18 cellular contexts compared by ENCODE assay signal in genomic region chr4:57926311-57926710, GRCh38.
"Had no signal": no experiment of that assay in that cellular context is flagged by ENCODE, and none has a peak within 500 bp of the region (broad histone marks: within the 10 kb centered on the region; RNA-seq: fewer than 3 reads in every experiment).

No MANE protein-coding gene starts in this region.

- H3K27me3 ChIP-seq: dorsolateral prefrontal cortex, gastrocnemius medialis, heart right ventricle, spleen, transverse colon had no signal

- H3K36me3 ChIP-seq: gastrocnemius medialis, heart right ventricle, spleen, thoracic aorta, transverse colon had no signal

- H3K4me3 ChIP-seq: dorsolateral prefrontal cortex, gastrocnemius medialis, heart right ventricle, spleen, thoracic aorta, transverse colon had no signal

- H3K27ac Mint-ChIP-seq: mesothelial cell of epicardium; natural killer cell; stimulated activated memory B cell treated with anti-CD40 and anti-IgM and Interleukin-4, amounts not matched to agents 10 μg/mL and 1 μg/mL and 100 μg/mL, for 72 hours; stimulated activated naive CD8-positive, alpha-beta T cell treated with anti-CD3 and anti-CD28 coated beads, Interleukin-15, Interleukin-2, amounts not matched to agents 100 ng/mL and 50 ng/mL, for 24 hours had no signal

- H3K36me3 Mint-ChIP-seq: mesothelial cell of epicardium; natural killer cell; stimulated activated memory B cell treated with anti-CD40 and anti-IgM and Interleukin-4, amounts not matched to agents 10 μg/mL and 1 μg/mL and 100 μg/mL, for 72 hours had no signal

- H3K27ac ChIP-seq: dorsolateral prefrontal cortex, gastrocnemius medialis, heart right ventricle, spleen, thoracic aorta, transverse colon had no signal

- H3K4me3 Mint-ChIP-seq: mesothelial cell of epicardium; natural killer cell; neural crest cell; stimulated activated memory B cell treated with anti-CD40 and anti-IgM and Interleukin-4, amounts not matched to agents 10 μg/mL and 1 μg/mL and 100 μg/mL, for 72 hours; stimulated activated naive CD8-positive, alpha-beta T cell treated with anti-CD3 and anti-CD28 coated beads, Interleukin-15, Interleukin-2, amounts not matched to agents 100 ng/mL and 50 ng/mL, for 24 hours had no signal

- DNase-seq: cortex of kidney; dorsolateral prefrontal cortex; effector CD8-positive, alpha-beta T cell; gastrocnemius medialis; heart right ventricle; mammary epithelial cell; natural killer cell; posterior cingulate gyrus; spleen; stimulated activated CD4-positive, alpha-beta T cell treated with anti-CD3 and anti-CD28 coated beads, Interleukin-15, amount 100 ng/mL, for 24 hours; stimulated activated CD4-positive, alpha-beta T cell treated with anti-CD3 and anti-CD28 coated beads, Interleukin-1b, Interleukin-23, amount 100 ng/mL, for 48 hours; stimulated activated CD4-positive, alpha-beta T cell treated with anti-CD3 and anti-CD28 coated beads, Interleukin-4, amount 100 ng/mL, for 24 hours; transverse colon had no signal

- H3K27me3 Mint-ChIP-seq: stimulated activated memory B cell treated with anti-CD40 and anti-IgM and Interleukin-4, amounts not matched to agents 10 μg/mL and 1 μg/mL and 100 μg/mL, for 72 hours; stimulated activated naive CD8-positive, alpha-beta T cell treated with anti-CD3 and anti-CD28 coated beads, Interleukin-15, Interleukin-2, amounts not matched to agents 100 ng/mL and 50 ng/mL, for 24 hours had no signal

- H3K4me1 Mint-ChIP-seq: natural killer cell; neural crest cell; stimulated activated memory B cell treated with anti-CD40 and anti-IgM and Interleukin-4, amounts not matched to agents 10 μg/mL and 1 μg/mL and 100 μg/mL, for 72 hours had no signal

- H3K9me3 Mint-ChIP-seq: neural crest cell had no signal

- H3K4me1 ChIP-seq: gastrocnemius medialis, heart right ventricle, spleen, transverse colon had no signal

- H3K9me3 ChIP-seq: gastrocnemius medialis, thoracic aorta, transverse colon had no signal
